Comparison of ENCODE assay signal across 12 cellular contexts in the genomic region with DNA sequence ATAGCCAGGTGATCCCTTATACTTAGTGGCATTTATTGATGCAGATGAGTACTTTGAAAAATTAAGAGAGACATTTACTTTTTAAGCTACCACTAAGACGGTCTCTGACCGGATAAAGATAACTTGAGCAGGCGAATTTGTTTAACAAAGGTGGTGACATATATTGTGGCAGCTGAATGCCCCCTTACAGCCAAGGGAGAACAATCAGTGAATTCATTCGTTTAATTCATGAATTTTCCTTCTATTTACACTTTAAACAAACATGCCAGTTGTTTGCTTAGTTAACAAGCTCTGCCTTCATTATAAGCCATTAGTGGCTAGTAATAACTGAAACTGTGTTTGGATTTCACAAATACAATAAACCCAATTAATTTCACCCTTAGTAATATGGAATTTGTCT.
DNase-seq lines count a peak whose midpoint lies in the region; ATAC-seq and TF ChIP-seq lines count a peak whose summit lies in the region.
"Had no signal": no experiment of that assay in that cellular context is flagged by ENCODE, and none has a peak within 500 bp of the region (broad histone marks: within the 10 kb centered on the region; RNA-seq: fewer than 3 reads in every experiment).

No MANE protein-coding gene starts in this region.

- no peaks in the 10 kb centered on the region for H3K36me3 ChIP-seq in neural progenitor cell

- no peak overlapping the region for H3K4me3 Mint-ChIP-seq in neural progenitor cell
- no peak overlapping the region for H3K4me3 Mint-ChIP-seq in activated CD8-positive, alpha-beta T cell treated with anti-CD3 and anti-CD28 coated beads for 36 hours

- POLR2A ChIA-PET in activated CD8-positive, alpha-beta T cell treated with anti-CD3 and anti-CD28 coated beads for 36 hours (lab: Charles Lee), result interaction anchor here (0.6 kb wide), 1 partner anchor 225 kb away, joined by 3 read pairs; no protein-coding TSS in a partner anchor

- H3K9ac ChIP-seq in neural progenitor cell, result no peak overlapping the region

- no peaks in the 10 kb centered on the region for H3K9me3 ChIP-seq in neural progenitor cell (ENCODE audit: low read depth)

- no peaks in the 10 kb centered on the region for H3K27me3 Mint-ChIP-seq in neural progenitor cell (ENCODE audit: insufficient read depth, low read depth)
- no peaks in the 10 kb centered on the region for H3K27me3 Mint-ChIP-seq in activated CD8-positive, alpha-beta T cell treated with anti-CD3 and anti-CD28 coated beads for 36 hours

- intact Hi-C loops in activated CD8-positive, alpha-beta T cell treated with anti-CD3 and anti-CD28 coated beads for 36 hours (cut with micrococcal nuclease), result no loop called here

- DNase-seq in Ammon's horn (ENCODE audit: low spot score), result peak; percentile 73
- DNase-seq in NCI-H1930 (lab: John Stamatoyannopoulos, UW), result peak; percentile 68 to 74
- no peak for DNase-seq in coronary artery (ENCODE audit: low spot score)
- peak; percentile 1 for DNase-seq in neural progenitor cell (ENCODE audit: low spot score)
- no peak for DNase-seq in activated CD8-positive, alpha-beta T cell treated with anti-CD3 and anti-CD28 coated beads for 36 hours
- DNase-seq in EL, result no peak
- DNase-seq: AML-193; GF-D8; stimulated activated CD4-positive, alpha-beta T cell treated with anti-CD3 and anti-CD28 coated beads, Interleukin-4, amount 100 ng/mL, for 4 hours had no signal

- H3K27me3 ChIP-seq in neural progenitor cell, result no peaks in the 10 kb centered on the region

- H3K4me3 ChIP-seq in coronary artery (no peak overlapping the region), neural progenitor cell (no peak overlapping the region)

- peaks cover 66% of the 10 kb centered on the region for H3K4me1 Mint-ChIP-seq in neural progenitor cell
- H3K4me1 Mint-ChIP-seq in activated CD8-positive, alpha-beta T cell treated with anti-CD3 and anti-CD28 coated beads for 36 hours (ENCODE audit: low read depth), result peaks cover 2% of the 10 kb centered on the region

- H3K36me3 Mint-ChIP-seq in neural progenitor cell, result no peaks in the 10 kb centered on the region
- H3K36me3 Mint-ChIP-seq in activated CD8-positive, alpha-beta T cell treated with anti-CD3 and anti-CD28 coated beads for 36 hours (ENCODE audit: low read depth), result no peaks in the 10 kb centered on the region

- H3K27ac Mint-ChIP-seq in neural progenitor cell, result no peak overlapping the region
- no peak overlapping the region for H3K27ac Mint-ChIP-seq in activated CD8-positive, alpha-beta T cell treated with anti-CD3 and anti-CD28 coated beads for 36 hours

- CTCF ChIA-PET in activated CD8-positive, alpha-beta T cell treated with anti-CD3 and anti-CD28 coated beads for 36 hours (lab: Charles Lee), result interaction anchor here (1.2 kb wide), 2 partner anchors 130 to 218 kb away, joined by 3 read pairs; no protein-coding TSS in a partner anchor

- TF ChIP-seq CTCF in coronary artery (IDR thresholded peaks at IDR 0.05) (no peak), neural progenitor cell (IDR thresholded peaks at IDR 0.05) (no peak)
- TF ChIP-seq CTCF in activated CD8-positive, alpha-beta T cell treated with anti-CD3 and anti-CD28 coated beads for 36 hours (IDR thresholded peaks at IDR 0.05), result no peak

- H3F3A ChIP-seq in neural progenitor cell (ENCODE audit: low read depth), result peaks cover 19% of the 10 kb centered on the region

- H2AFZ ChIP-seq in neural progenitor cell (replicated peaks), result no peak overlapping the region

- H3K79me2 ChIP-seq in neural progenitor cell (ENCODE audit: low read depth), result no peaks in the 10 kb centered on the region

- H4K20me1 ChIP-seq in neural progenitor cell (ENCODE audit: low read depth), result no peaks in the 10 kb centered on the region

- ATAC-seq in activated CD8-positive, alpha-beta T cell treated with anti-CD3 and anti-CD28 coated beads for 36 hours, result no peak
- ATAC-seq in HG03432 (IDR thresholded peaks at IDR 0.05; ENCODE audit: unreplicated experiment), result no peak
- ATAC-seq in GM21381 (IDR thresholded peaks at IDR 0.05; ENCODE audit: unreplicated experiment), result no peak
- ATAC-seq: Right ventricle myocardium inferior had no signal

- peak overlapping the region; percentile 58 to 83 for H3K27ac ChIP-seq in coronary artery
- H3K27ac ChIP-seq in neural progenitor cell, result no peak overlapping the region

- peaks cover 38% of the 10 kb centered on the region for H3K4me1 ChIP-seq in neural progenitor cell

- no peaks in the 10 kb centered on the region for H3K9me3 Mint-ChIP-seq in neural progenitor cell
- no peaks in the 10 kb centered on the region for H3K9me3 Mint-ChIP-seq in activated CD8-positive, alpha-beta T cell treated with anti-CD3 and anti-CD28 coated beads for 36 hours

- H3K4me2 ChIP-seq in neural progenitor cell, result no peak overlapping the region

Comparison
In these comparisons a context has a peak if more than half of its experiments do, and no peak if none do; other contexts are left out.
1. DNase-seq: peak in Ammon's horn (single experiment), NCI-H1930 (2 of 2) and neural progenitor cell (single experiment); none in coronary artery (single experiment), activated CD8-positive, alpha-beta T cell treated with anti-CD3 and anti-CD28 coated beads for 36 hours (single experiment) and EL (single experiment).